8 cellular contexts compared by ENCODE assay signal in the genomic region with DNA sequence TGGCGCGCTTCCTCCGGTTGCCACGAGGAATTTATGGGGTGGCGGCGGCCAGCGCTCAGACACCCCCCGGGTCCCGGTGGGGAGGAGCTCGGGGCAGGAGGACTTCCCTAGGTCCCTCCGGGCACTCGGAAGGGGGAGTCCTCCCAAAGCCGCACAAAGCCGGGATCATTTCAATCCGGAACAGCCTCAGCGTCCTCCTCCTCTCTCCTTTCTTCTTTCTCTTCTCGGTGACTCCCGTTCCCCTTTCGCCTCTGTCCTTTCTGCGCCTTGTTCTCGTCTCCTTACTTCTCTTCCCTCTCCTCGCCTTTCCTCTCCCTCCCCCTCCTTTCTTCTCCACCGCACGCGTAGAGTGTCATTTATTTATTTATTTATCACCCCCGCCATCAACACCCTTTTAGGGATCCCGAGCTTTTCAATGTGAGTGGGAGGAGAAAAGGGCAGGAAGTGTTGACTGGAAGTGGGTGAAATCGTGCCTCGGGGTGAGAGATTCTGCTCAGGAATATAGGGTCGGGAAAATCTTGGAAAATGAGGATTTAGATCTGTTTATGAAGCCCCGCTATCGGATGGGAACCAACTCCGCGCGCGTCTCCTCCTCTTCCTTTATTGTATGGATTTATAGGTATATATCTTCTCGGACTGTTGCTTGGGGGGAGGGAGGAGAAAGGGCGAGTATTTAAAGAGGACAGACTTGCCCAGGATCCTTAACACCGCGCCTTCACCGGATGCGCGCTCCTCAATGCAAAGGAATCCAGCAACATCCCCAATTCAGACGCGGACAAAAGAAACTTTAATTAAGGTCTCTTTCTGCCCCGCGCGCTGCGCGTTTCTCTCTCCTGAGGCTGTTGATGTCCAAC. TPM values are rescaled to one million over a fixed set of nuclear protein-coding genes. Genes with fewer than 3 reads are reported as not detected.
DNase-seq lines count a peak whose midpoint lies in the region; ATAC-seq lines count a peak whose summit lies in the region.

No MANE protein-coding gene starts in this region.

- peak; percentile 77 for DNase-seq in Daoy (ENCODE audit: low read depth)
- peak; percentile 14 for DNase-seq in NCI-H226
- DNase-seq in naive B cell: no peak
- no peak for DNase-seq in stimulated activated CD4-positive, alpha-beta T cell treated with anti-CD3 and anti-CD28 coated beads, Interleukin-2, amount 100 ng/mL, for 24 hours
- no peak for DNase-seq in stimulated activated CD8-positive, alpha-beta memory T cell treated with anti-CD3 and anti-CD28 coated beads, Interleukin-4, amount 100 ng/mL, for 48 hours

- peaks cover 33 to 50% (median 46%) of the 10 kb centered on the region in 3 donors for H3K4me1 Mint-ChIP-seq in naive B cell

- H3K27ac Mint-ChIP-seq in naive B cell: no peak overlapping the region

- peaks cover 73 to 79% (median 77%) of the 10 kb centered on the region in 3 donors for H3K27me3 Mint-ChIP-seq in naive B cell

- H3K9me3 ChIP-seq in esophagus (ENCODE audit: control insufficient read depth in 2 of 2, insufficient read depth in 1 of 2, low read depth in 1 of 2, low read length in 1 of 2): no peaks in the 10 kb centered on the region

- peaks cover 0 to 37% of the 10 kb centered on the region in 2 donors for H3K36me3 Mint-ChIP-seq in naive B cell

- no peaks in the 10 kb centered on the region for H3K4me1 ChIP-seq in esophagus (ENCODE audit: control insufficient read depth in 2 of 2, insufficient read depth in 2 of 2, low read length in 1 of 2)

- peak overlapping the region; percentile 61 to 97 for H3K4me3 ChIP-seq in esophagus (ENCODE audit: low read depth in 1 of 2, low read length in 2 of 2)

- H3K9me3 Mint-ChIP-seq in naive B cell: peaks cover 0 to 5% (median 0%) of the 10 kb centered on the region in 7 donors

- WGBS in esophagus, 2 donors: 2% methylated on average over 50 of the region's 50 CpGs

- peak overlapping the region; percentile 10 to 87 (median 71) for H3K4me3 Mint-ChIP-seq in naive B cell

- peak overlapping the region; percentile 11 to 53 for H3K27ac ChIP-seq in esophagus (ENCODE audit: low read depth in 2 of 2, low read length in 1 of 2)

- H3K36me3 ChIP-seq in esophagus (ENCODE audit: control insufficient read depth in 2 of 2, insufficient read depth in 2 of 2, low read length in 1 of 2): no peaks in the 10 kb centered on the region

- ATAC-seq in naive B cell (ENCODE audit: low read depth in 2 of 2): no peak
- ATAC-seq in GM21423 (IDR thresholded peaks at IDR 0.05; ENCODE audit: unreplicated experiment): no peak
- ATAC-seq in GM19035 (IDR thresholded peaks at IDR 0.05; ENCODE audit: unreplicated experiment): no peak

- H3K27me3 ChIP-seq in esophagus (ENCODE audit: control insufficient read depth in 1 of 2, insufficient read depth in 2 of 2, low read length in 2 of 2): no peaks in the 10 kb centered on the region

RNA-seq across cellular contexts. Expression of gene ZNF462, which starts 2.0 kb away (rescaled TPM):
- 15.7 and 20.6 TPM in 2 replicates for total RNA-seq in Daoy (2014; rRNA removed; shearing (Covaris generic))
- 1 to 10 TPM; 3.9 to 5.8 TPM for polyA plus RNA-seq in esophagus
- not detected for polyA plus RNA-seq in naive B cell (ENCODE audit: low read depth in 6 of 6)

Comparison
In these comparisons a context has a peak if more than half of its experiments do, and no peak if none do; other contexts are left out.
1. DNase-seq: peak in Daoy (single experiment) and NCI-H226 (single experiment); none in naive B cell (single experiment), stimulated activated CD4-positive, alpha-beta T cell treated with anti-CD3 and anti-CD28 coated beads, Interleukin-2, amount 100 ng/mL, for 24 hours (0 of 2) and stimulated activated CD8-positive, alpha-beta memory T cell treated with anti-CD3 and anti-CD28 coated beads, Interleukin-4, amount 100 ng/mL, for 48 hours (single experiment).
2. RNA of gene ZNF462, which starts 2.0 kb away (polyA plus RNA-seq): 3.9 to 5.8 TPM in esophagus; not detected in naive B cell; every median in the first group is over 4 times any median in the second.